ENCODE assay signal across 8 cellular contexts in genomic region chr9:133147412-133148271, GRCh38. TPM values are rescaled to one million over a fixed set of nuclear protein-coding genes. Genes with fewer than 3 reads are reported as not detected.
DNase-seq lines count a peak whose midpoint lies in the region; ATAC-seq and TF ChIP-seq lines count a peak whose summit lies in the region.

No MANE protein-coding gene starts in this region.

- CTCF ChIA-PET in BJ (lab: Yijun Ruan, JAX): interaction anchor here (0.7 to 11.8 kb wide), 27 partner anchors 10 to 197 kb away, joined by 3 to 505 read pairs (median 6); partner anchors contain the start of genes GBGT1, GFI1B, GTF3C5 and RALGDS
- CTCF ChIA-PET in activated CD4-positive, alpha-beta T cell treated with anti-CD3 and anti-CD28 coated beads, Interleukin-2, amount 10 ng/mL, durations not matched to agents 7 days and 5 days (lab: Charles Lee): interaction anchor here (0.6 to 8.2 kb wide), 22 partner anchors 9 to 794 kb away, joined by 3 to 110 read pairs (median 6); partner anchors contain the start of genes GTF3C5 and RALGDS

- TF ChIP-seq RAD21 in liver (IDR thresholded peaks at IDR 0.05): peak; percentile 85 to 89

- peak overlapping the region; percentile 79 for H3K4me3 ChIP-seq in BJ (ENCODE audit: low read depth, low read length)
- peak overlapping the region; percentile 62 for H3K4me3 ChIP-seq in H7 (ENCODE audit: insufficient read depth, low read depth, low read length)
- H3K4me3 ChIP-seq in coronary artery: peak overlapping the region; percentile 80
- H3K4me3 ChIP-seq in liver (ENCODE audit: low read depth in 1 of 3, low read length in 3 of 3): no peak overlapping the region

- peaks cover 5 to 34% (median 16%) of the 10 kb centered on the region in 4 donors for H3K4me1 ChIP-seq in liver (ENCODE audit: control insufficient read depth in 4 of 4, insufficient read depth in 4 of 4, low read length in 3 of 4)

- H3K27ac Mint-ChIP-seq in activated CD4-positive, alpha-beta T cell treated with anti-CD3 and anti-CD28 coated beads, Interleukin-2, amount 10 ng/mL, durations not matched to agents 7 days and 5 days: peak overlapping the region; percentile 97

- POLR2A ChIA-PET in BJ (lab: Charles Lee): no interaction called here
- POLR2A ChIA-PET in activated CD4-positive, alpha-beta T cell treated with anti-CD3 and anti-CD28 coated beads, Interleukin-2, amount 10 ng/mL, durations not matched to agents 7 days and 5 days (lab: Charles Lee): no interaction called here

- no peaks in the 10 kb centered on the region; the same call in 1 of the 2 replicates for H3K36me3 ChIP-seq in BJ (ENCODE audit: control insufficient read depth, insufficient read depth, low read length)
- H3K36me3 ChIP-seq in H7 (replicated peaks; ENCODE audit: control insufficient read depth, insufficient read depth, low read length): no peaks in the 10 kb centered on the region
- H3K36me3 ChIP-seq in liver (ENCODE audit: control insufficient read depth in 4 of 4, insufficient read depth in 3 of 4, low read depth in 1 of 4, low read length in 3 of 4): no peaks in the 10 kb centered on the region

- peak overlapping the region; percentile 51 to 91 for H3K27ac ChIP-seq in coronary artery
- peak overlapping the region; percentile 3 to 5 for H3K27ac ChIP-seq in liver (ENCODE audit: low read depth in 1 of 2, low read length in 2 of 2)

- peaks cover 6% of the 10 kb centered on the region for H3K36me3 Mint-ChIP-seq in activated CD4-positive, alpha-beta T cell treated with anti-CD3 and anti-CD28 coated beads, Interleukin-2, amount 10 ng/mL, durations not matched to agents 7 days and 5 days (ENCODE audit: low read depth)

- peaks cover 54% of the 10 kb centered on the region for H3K4me1 Mint-ChIP-seq in activated CD4-positive, alpha-beta T cell treated with anti-CD3 and anti-CD28 coated beads, Interleukin-2, amount 10 ng/mL, durations not matched to agents 7 days and 5 days

- no peaks in the 10 kb centered on the region for H3K27me3 ChIP-seq in BJ (ENCODE audit: control insufficient read depth, insufficient read depth, low read length)
- H3K27me3 ChIP-seq in H7 (ENCODE audit: control insufficient read depth, insufficient read depth, low read length): peaks cover 3% of the 10 kb centered on the region; the same call in 1 of the 2 replicates
- no peaks in the 10 kb centered on the region for H3K27me3 ChIP-seq in liver (ENCODE audit: control insufficient read depth in 4 of 4, insufficient read depth in 4 of 4, low read length in 3 of 4)

- H3K4me3 Mint-ChIP-seq in activated CD4-positive, alpha-beta T cell treated with anti-CD3 and anti-CD28 coated beads, Interleukin-2, amount 10 ng/mL, durations not matched to agents 7 days and 5 days: peak overlapping the region; percentile 93

- peak; percentile 99 for TF ChIP-seq CTCF in BJ (IDR thresholded peaks at IDR 0.05; ENCODE audit: insufficient read depth, low read depth, low read length)
- peak; percentile 97 for TF ChIP-seq CTCF in coronary artery (IDR thresholded peaks at IDR 0.05)
- peak; percentile 94 for TF ChIP-seq CTCF in liver (IDR thresholded peaks at IDR 0.05; ENCODE audit: low read depth, low read length, missing input control)

- H3K9ac ChIP-seq in liver (ENCODE audit: low read depth in 1 of 2, low read length in 2 of 2): no peak overlapping the region

- WGBS in liver: 41% methylated on average over 15 of the region's 15 CpGs

- H3K9me3 ChIP-seq in liver (ENCODE audit: control insufficient read depth in 4 of 4, low read length in 3 of 4): no peaks in the 10 kb centered on the region

- no peak for ATAC-seq in HG03135 (IDR thresholded peaks at IDR 0.05; ENCODE audit: unreplicated experiment)

- H3K9me3 Mint-ChIP-seq in activated CD4-positive, alpha-beta T cell treated with anti-CD3 and anti-CD28 coated beads, Interleukin-2, amount 10 ng/mL, durations not matched to agents 7 days and 5 days: no peaks in the 10 kb centered on the region

- DNase-seq in BJ (ENCODE audit: low read depth): no peak
- DNase-seq in H7: peak; percentile 95
- peak; percentile 36 for DNase-seq in NCI-H226
- DNase-seq in activated CD4-positive, alpha-beta T cell treated with anti-CD3 and anti-CD28 coated beads, Interleukin-2, amount 10 ng/mL, durations not matched to agents 7 days and 5 days: peak; percentile 90
- DNase-seq in coronary artery (ENCODE audit: low spot score): no peak
- DNase-seq in stimulated activated CD4-positive, alpha-beta T cell treated with anti-CD3 and anti-CD28 coated beads, Interleukin-4, amount 100 ng/mL, for 1 hour: peak; percentile 84

- no peaks in the 10 kb centered on the region for H3K27me3 Mint-ChIP-seq in activated CD4-positive, alpha-beta T cell treated with anti-CD3 and anti-CD28 coated beads, Interleukin-2, amount 10 ng/mL, durations not matched to agents 7 days and 5 days

TF ChIP-seq in liver, 16 proteins besides CTCF, POLR2A, EP300 and RAD21:
- TF ChIP-seq TAF1 (conservative IDR thresholded peaks at IDR 0.05) (no peak), NR2F2 (IDR thresholded peaks at IDR 0.05) (no peak)

RNA-seq across cellular contexts. Expression of gene GBGT1, which starts 16.1 kb away (rescaled TPM):
- 5.0 and 10.3 TPM in 2 replicates for polyA plus RNA-seq in BJ (2011; rRNA removed)
- polyA minus RNA-seq in BJ (2011; rRNA and poly(A)+ RNA removed): 8.2 and 11.3 TPM in 2 replicates
- total RNA-seq in H7 (2014; rRNA removed; shearing (Covaris generic)): 6.8 and 7.5 TPM in 2 replicates
- total RNA-seq in activated CD4-positive, alpha-beta T cell treated with anti-CD3 and anti-CD28 coated beads, Interleukin-2, amount 10 ng/mL, durations not matched to agents 7 days and 5 days: 1 to 10 TPM; 2.4 to 2.7 TPM
- total RNA-seq in liver: 10 to 100 TPM in 1 of 2 donors, 1 to 10 TPM in 1; 3.4 to 25.7 TPM
- 1 to 10 TPM in 1 of 2 donors, under 1 TPM in 1; 0.33 to 1.2 TPM for polyA plus RNA-seq in liver

RNA-seq across cellular contexts. Expression of gene RALGDS, which starts 26.6 kb away (rescaled TPM):
- polyA plus RNA-seq in BJ (2011; rRNA removed): 18.0 and 25.1 TPM in 2 replicates
- polyA minus RNA-seq in BJ (2011; rRNA and poly(A)+ RNA removed): 11.6 and 12.0 TPM in 2 replicates
- total RNA-seq in H7 (2014; rRNA removed; shearing (Covaris generic)): 24.4 and 24.6 TPM in 2 replicates
- total RNA-seq in activated CD4-positive, alpha-beta T cell treated with anti-CD3 and anti-CD28 coated beads, Interleukin-2, amount 10 ng/mL, durations not matched to agents 7 days and 5 days: 10 to 100 TPM; 79.1 to 92.3 TPM
- 10 to 100 TPM in 1 of 2 donors, 1 to 10 TPM in 1; 9.5 to 19.0 TPM for total RNA-seq in liver
- polyA plus RNA-seq in liver: 1 to 10 TPM; 1.3 to 5.0 TPM

Comparison
In these comparisons a context has a peak if more than half of its experiments do, and no peak if none do; other contexts are left out.
1. DNase-seq: peak in H7 (single experiment), NCI-H226 (single experiment), activated CD4-positive, alpha-beta T cell treated with anti-CD3 and anti-CD28 coated beads, Interleukin-2, amount 10 ng/mL, durations not matched to agents 7 days and 5 days (single experiment) and stimulated activated CD4-positive, alpha-beta T cell treated with anti-CD3 and anti-CD28 coated beads, Interleukin-4, amount 100 ng/mL, for 1 hour (single experiment); none in BJ (single experiment) and coronary artery (single experiment).
2. H3K4me3 ChIP-seq: peak in BJ (single experiment), H7 (single experiment) and coronary artery (single experiment); none in liver (0 of 3).
3. Peak in every context shown above with its lines, with median percentiles within 50 percentile points of each other: CTCF ChIP-seq.